In genomic region chr16:81797443-81797842, GRCh38 we compare ENCODE assay signal across 9 cellular contexts. TPM values are rescaled to one million over a fixed set of nuclear protein-coding genes. Genes with fewer than 3 reads are reported as not detected.
DNase-seq lines count a peak whose midpoint lies in the region; ATAC-seq and TF ChIP-seq lines count a peak whose summit lies in the region.
"Had no signal": no experiment of that assay in that cellular context is flagged by ENCODE, and none has a peak within 500 bp of the region (broad histone marks: within the 10 kb centered on the region; RNA-seq: fewer than 3 reads in every experiment).

No MANE protein-coding gene starts in this region.

- TF ChIP-seq CTCF in lower lobe of right lung (IDR thresholded peaks at IDR 0.05), result no peak
- no peak for TF ChIP-seq CTCF in glutamatergic neuron (IDR thresholded peaks at IDR 0.05; ENCODE audit: partially characterized antibody, unreplicated experiment)

- no peaks in the 10 kb centered on the region for H3K4me1 Mint-ChIP-seq in glutamatergic neuron (ENCODE audit: low read depth, unreplicated experiment)

- H3K36me3 Mint-ChIP-seq in glutamatergic neuron (ENCODE audit: unreplicated experiment), result no peaks in the 10 kb centered on the region

- H3K4me3 ChIP-seq in lower lobe of right lung, result no peak overlapping the region
- H3K4me3 ChIP-seq: body of pancreas had no signal

- H3K9me3 Mint-ChIP-seq in glutamatergic neuron (ENCODE audit: unreplicated experiment), result peaks cover 1% of the 10 kb centered on the region

- peak; percentile 58 for ATAC-seq in GM18870 (IDR thresholded peaks at IDR 0.05; ENCODE audit: unreplicated experiment)
- ATAC-seq in HG02610 (IDR thresholded peaks at IDR 0.05; ENCODE audit: unreplicated experiment), result peak; percentile 39
- ATAC-seq in lower lobe of right lung, result peak; percentile 75 to 84
- ATAC-seq in GM21515 (IDR thresholded peaks at IDR 0.05; ENCODE audit: unreplicated experiment), result no peak
- ATAC-seq: body of pancreas had no signal

- intact Hi-C loops in lower lobe of right lung (cut with DNase I), result no loop called here

- no peaks in the 10 kb centered on the region for H3K27me3 ChIP-seq in lower lobe of right lung (ENCODE audit: low read depth)
- H3K27me3 ChIP-seq: body of pancreas had no signal

- no peaks in the 10 kb centered on the region for H3K27me3 Mint-ChIP-seq in glutamatergic neuron (ENCODE audit: unreplicated experiment)

- no peaks in the 10 kb centered on the region for H3K36me3 ChIP-seq in lower lobe of right lung

- H3K4me1 ChIP-seq in lower lobe of right lung, result peaks cover 21% of the 10 kb centered on the region
- H3K4me1 ChIP-seq: body of pancreas had no signal

- no peak overlapping the region for H3K4me3 Mint-ChIP-seq in glutamatergic neuron (ENCODE audit: unreplicated experiment)

- DNase-seq in NAMALWA (ENCODE audit: low spot score), result peak; percentile 76
- peak; percentile 57 for DNase-seq in lower lobe of right lung
- no peak for DNase-seq in glutamatergic neuron
- DNase-seq in NCI-H1092 (lab: John Stamatoyannopoulos, UW), result no peak
- no peak for DNase-seq in NCI-H345 treated with DMSO at 0.1 percent for 48 hours (lab: John Stamatoyannopoulos, UW; ENCODE audit: unreplicated experiment)

- H3K27ac ChIP-seq in lower lobe of right lung, result no peak overlapping the region
- H3K27ac ChIP-seq: body of pancreas had no signal

- no peak overlapping the region for H3K27ac Mint-ChIP-seq in glutamatergic neuron (ENCODE audit: unreplicated experiment)

- no peaks in the 10 kb centered on the region for H3K9me3 ChIP-seq in lower lobe of right lung
- H3K9me3 ChIP-seq: body of pancreas had no signal

RNA-seq across cellular contexts. Expression of gene PLCG2, which starts 18.4 kb away (rescaled TPM):
- total RNA-seq in lower lobe of right lung (47.7 TPM), glutamatergic neuron (ENCODE audit: unreplicated experiment) (0.49 TPM)

Comparison
In these comparisons a context has a peak if more than half of its experiments do, and no peak if none do; other contexts are left out.
1. DNase-seq: peak in NAMALWA (single experiment) and lower lobe of right lung (single experiment); none in glutamatergic neuron (single experiment), NCI-H1092 (single experiment) and NCI-H345 treated with DMSO at 0.1 percent for 48 hours (single experiment).
2. RNA of gene PLCG2, which starts 18.4 kb away (total RNA-seq): 47.7 TPM in lower lobe of right lung (single experiment); 0.49 TPM in glutamatergic neuron (single experiment); every median in the first group is over 10 times any median in the second.